In the genomic region with DNA sequence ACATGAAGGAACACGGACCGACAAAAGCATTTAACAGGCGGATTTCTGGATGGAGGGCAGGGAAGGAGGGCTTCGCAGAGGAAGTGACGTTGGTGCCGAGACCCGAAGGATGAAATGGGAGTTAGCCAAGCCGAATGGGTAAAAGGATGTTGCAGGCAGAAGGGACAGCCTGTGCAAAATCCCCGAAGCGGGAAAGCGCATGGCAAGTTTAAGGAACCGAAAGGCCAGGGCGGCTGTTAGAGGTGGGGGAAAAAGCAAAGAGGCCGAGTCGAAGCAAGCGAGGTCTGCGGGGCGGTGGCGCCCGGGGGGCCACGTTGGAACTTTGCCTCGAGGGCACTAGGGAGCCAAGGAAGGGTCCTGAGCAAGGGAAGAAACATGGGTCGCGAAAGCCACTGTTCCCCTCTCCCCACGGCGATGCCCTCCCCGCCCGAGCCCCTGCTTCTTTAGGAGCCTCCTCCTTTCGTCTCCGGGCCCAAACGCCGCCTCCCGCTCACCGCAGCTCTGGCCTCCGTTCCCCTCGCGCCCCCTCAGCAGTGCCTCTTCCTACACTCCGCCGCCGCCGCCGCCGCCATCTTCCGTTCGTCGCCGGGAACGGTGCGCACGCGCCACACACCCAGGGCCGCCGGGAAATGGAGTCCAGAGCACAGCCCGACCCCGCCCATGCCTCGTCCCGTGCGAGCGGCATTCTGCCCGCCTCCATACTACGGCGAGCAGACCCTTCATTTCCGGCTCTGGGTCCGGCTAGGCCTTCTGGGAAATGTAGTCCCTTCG, we compare ENCODE assay signal across 1 cellular context.
TF ChIP-seq lines count a peak whose summit lies in the region.

SYMPK (minus strand) TSS at position 584 of the 771 bp plus-strand sequence. CDS start 8,652 bp downstream, outside the sequence.

TF ChIP-seq in HepG2, 621 proteins besides CTCF, POLR2A, EP300 and RAD21 (continued from another document and continues in another):
- TF ChIP-seq PRDM4 (CRISPR knock-in tag; IDR thresholded peaks at IDR 0.05; ENCODE audit: borderline replicate concordance) (no peak), ZNF776 (CRISPR knock-in tag; IDR thresholded peaks at IDR 0.05) (no peak; the same call in 1 of the 2 replicates), ZNF12 (CRISPR knock-in tag; IDR thresholded peaks at IDR 0.05) (no peak), SMYD3 (CRISPR knock-in tag; IDR thresholded peaks at IDR 0.05) (no peak), ZNF136 (CRISPR knock-in tag; IDR thresholded peaks at IDR 0.05; ENCODE audit: low read depth) (no peak), ZBTB34 (CRISPR knock-in tag; IDR thresholded peaks at IDR 0.05) (no peak; the same call in 1 of the 2 replicates), ZNF414 (CRISPR knock-in tag; IDR thresholded peaks at IDR 0.05) (no peak), ZNF761 (CRISPR knock-in tag; conservative IDR thresholded peaks at IDR 0.05) (no peak; the same call in 1 of the 2 replicates), ZNF770 (CRISPR knock-in tag; IDR thresholded peaks at IDR 0.05) (0 out of 2 replicates have a peak, but pooled peaks have one; percentile 4), SRF (IDR thresholded peaks at IDR 0.05; ENCODE audit: low read depth, low read length) (no peak), KAT8 (CRISPR knock-in tag; IDR thresholded peaks at IDR 0.05) (peak; percentile 77), DBP (CRISPR knock-in tag; IDR thresholded peaks at IDR 0.05; ENCODE audit: not compliant biosample characterization) (no peak), ZNF569 (CRISPR knock-in tag; IDR thresholded peaks at IDR 0.05; ENCODE audit: borderline replicate concordance) (no peak), ZBTB7A (CRISPR knock-in tag; IDR thresholded peaks at IDR 0.05) (no peak), ELF3 (CRISPR knock-in tag; IDR thresholded peaks at IDR 0.05) (peak; percentile 87), KAT7 (CRISPR knock-in tag; IDR thresholded peaks at IDR 0.05; ENCODE audit: borderline replicate concordance) (peak; percentile 85), SRY (CRISPR knock-in tag; IDR thresholded peaks at IDR 0.05) (no peak), SIN3B (IDR thresholded peaks at IDR 0.05; ENCODE audit: low read length) (no peak), NKX3-1 (CRISPR knock-in tag; IDR thresholded peaks at IDR 0.05) (peak; percentile 50; the same call in 1 of the 2 replicates), ZNF160 (CRISPR knock-in tag; IDR thresholded peaks at IDR 0.05) (no peak), ZNF317 (CRISPR knock-in tag; IDR thresholded peaks at IDR 0.05) (no peak), LCORL (IDR thresholded peaks at IDR 0.05) (no peak), LCORL (CRISPR knock-in tag; IDR thresholded peaks at IDR 0.05) (peak; percentile 76), MAX (IDR thresholded peaks at IDR 0.05) (peak; percentile 86), SAP130 (CRISPR knock-in tag; IDR thresholded peaks at IDR 0.05; ENCODE audit: low read depth) (peak; percentile 79), EEA1 (CRISPR knock-in tag; IDR thresholded peaks at IDR 0.05; ENCODE audit: borderline replicate concordance) (no peak), ZBTB4 (CRISPR knock-in tag; IDR thresholded peaks at IDR 0.05; ENCODE audit: borderline replicate concordance) (peak; percentile 46; the same call in 1 of the 2 replicates), TEAD2 (CRISPR knock-in tag; IDR thresholded peaks at IDR 0.05) (no peak), GLI4 (CRISPR knock-in tag; IDR thresholded peaks at IDR 0.05; ENCODE audit: borderline replicate concordance) (peak; percentile 44; the same call in 1 of the 2 replicates), ZNF572 (CRISPR knock-in tag; IDR thresholded peaks at IDR 0.05) (no peak), ZNF614 (CRISPR knock-in tag; IDR thresholded peaks at IDR 0.05; ENCODE audit: borderline replicate concordance) (peak; percentile 23; the same call in 1 of the 2 replicates), GRHL1 (CRISPR knock-in tag; conservative IDR thresholded peaks at IDR 0.05) (no peak), FUBP1 (CRISPR knock-in tag; IDR thresholded peaks at IDR 0.05; ENCODE audit: borderline replicate concordance) (no peak)
- TF ChIP-seq, protein P1, sequence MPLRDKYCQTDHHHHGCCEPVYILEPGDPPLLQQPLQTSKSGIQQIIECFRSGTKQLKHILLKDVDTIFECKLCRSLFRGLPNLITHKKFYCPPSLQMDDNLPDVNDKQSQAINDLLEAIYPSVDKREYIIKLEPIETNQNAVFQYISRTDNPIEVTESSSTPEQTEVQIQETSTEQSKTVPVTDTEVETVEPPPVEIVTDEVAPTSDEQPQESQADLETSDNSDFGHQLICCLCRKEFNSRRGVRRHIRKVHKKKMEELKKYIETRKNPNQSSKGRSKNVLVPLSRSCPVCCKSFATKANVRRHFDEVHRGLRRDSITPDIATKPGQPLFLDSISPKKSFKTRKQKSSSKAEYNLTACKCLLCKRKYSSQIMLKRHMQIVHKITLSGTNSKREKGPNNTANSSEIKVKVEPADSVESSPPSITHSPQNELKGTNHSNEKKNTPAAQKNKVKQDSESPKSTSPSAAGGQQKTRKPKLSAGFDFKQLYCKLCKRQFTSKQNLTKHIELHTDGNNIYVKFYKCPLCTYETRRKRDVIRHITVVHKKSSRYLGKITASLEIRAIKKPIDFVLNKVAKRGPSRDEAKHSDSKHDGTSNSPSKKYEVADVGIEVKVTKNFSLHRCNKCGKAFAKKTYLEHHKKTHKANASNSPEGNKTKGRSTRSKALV (CRISPR knock-in tag; IDR thresholded peaks at IDR 0.05), result no peak; the same call in 1 of the 2 replicates
- TF ChIP-seq, protein P2, sequence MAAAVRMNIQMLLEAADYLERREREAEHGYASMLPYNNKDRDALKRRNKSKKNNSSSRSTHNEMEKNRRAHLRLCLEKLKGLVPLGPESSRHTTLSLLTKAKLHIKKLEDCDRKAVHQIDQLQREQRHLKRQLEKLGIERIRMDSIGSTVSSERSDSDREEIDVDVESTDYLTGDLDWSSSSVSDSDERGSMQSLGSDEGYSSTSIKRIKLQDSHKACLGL (CRISPR knock-in tag; IDR thresholded peaks at IDR 0.05), result no peak
